In genomic region chr1:241253491-241253890, GRCh38 we compare ENCODE assay signal across 22 cellular contexts.
DNase-seq lines count a peak whose midpoint lies in the region; ATAC-seq and TF ChIP-seq lines count a peak whose summit lies in the region.
"Had no signal": no experiment of that assay in that cellular context is flagged by ENCODE, and none has a peak within 500 bp of the region (broad histone marks: within the 10 kb centered on the region; RNA-seq: fewer than 3 reads in every experiment).

No MANE protein-coding gene starts in this region.

- peaks cover 16% of the 10 kb centered on the region for H3K4me1 ChIP-seq in skeletal muscle satellite cell (ENCODE audit: control insufficient read depth, insufficient read depth, low read length)
- H3K4me1 ChIP-seq: BE2C, left ventricle myocardium inferior, tibial nerve had no signal

- intact Hi-C loops in left colon (cut with DNase I, micrococcal nuclease) = no loop called here

- ATAC-seq in left colon = no peak
- ATAC-seq: activated CD4-positive, CD25-positive, alpha-beta regulatory T cell treated with anti-CD3 and anti-CD28 coated beads, Interleukin-2, amount 50 U/mL, for 24 hours; sciatic nerve had no signal

- no peak for TF ChIP-seq CTCF in foreskin fibroblast (IDR thresholded peaks at IDR 0.05; ENCODE audit: low read depth, low read length)

- H3K9me3 ChIP-seq in skeletal muscle satellite cell (replicated peaks; ENCODE audit: low read length) = no peaks in the 10 kb centered on the region
- H3K9me3 ChIP-seq: BE2C, tibial nerve had no signal

- DNase-seq in HS-5 (ENCODE audit: low read depth) (peak; percentile 28), T1000 (lab: John Stamatoyannopoulos, UW) (peak; percentile 11), foreskin fibroblast (peak; percentile 43 to 69), left colon (no peak), H7 (no peak), NCI-H128 (lab: John Stamatoyannopoulos, UW; ENCODE audit: unreplicated experiment) (no peak)
- DNase-seq: activated CD8-positive, alpha-beta memory T cell treated with anti-CD3 and anti-CD28 coated beads for 24 hours; activated naive CD8-positive, alpha-beta T cell treated with anti-CD3 and anti-CD28 coated beads for 36 hours; BE2C; Calu3; glutamatergic neuron; left ventricle myocardium inferior; NCI-H146; NCI-H226; NK-92 treated with Interleukin-12 subunit alpha and Interleukin-12 subunit beta, amount 100 ng/mL, for 24 hours; RPMI8226; stimulated activated CD4-positive, alpha-beta T cell treated with anti-CD3 and anti-CD28 coated beads, Interleukin-1b, Interleukin-23, amount 100 ng/mL, for 48 hours; stimulated activated naive CD4-positive, alpha-beta T cell treated with Interleukin-2 at 50 U/mL for 16 hours had no signal

- H3K4me3 ChIP-seq in foreskin fibroblast (ENCODE audit: low read depth in 1 of 2, low read length in 2 of 2) (no peak overlapping the region), skeletal muscle satellite cell (ENCODE audit: low read length) (peak overlapping the region; percentile 13), H7 (ENCODE audit: insufficient read depth, low read depth, low read length) (no peak overlapping the region)
- H3K4me3 ChIP-seq: left ventricle myocardium inferior, tibial nerve had no signal

- H3K4me2 ChIP-seq in skeletal muscle satellite cell (ENCODE audit: low read length) = peak overlapping the region; percentile 21

- H3K36me3 ChIP-seq in skeletal muscle satellite cell (ENCODE audit: insufficient read depth, low read length) = no peaks in the 10 kb centered on the region
- no peaks in the 10 kb centered on the region; the same call in 1 of the 2 replicates for H3K36me3 ChIP-seq in H7 (replicated peaks; ENCODE audit: control insufficient read depth, insufficient read depth, low read length)
- H3K36me3 ChIP-seq: BE2C, left ventricle myocardium inferior, tibial nerve had no signal

- no peak overlapping the region for H3K9ac ChIP-seq in skeletal muscle satellite cell (ENCODE audit: low read depth, low read length)

- no peaks in the 10 kb centered on the region for H3K27me3 ChIP-seq in skeletal muscle satellite cell (ENCODE audit: control insufficient read depth, insufficient read depth, low read length)
- no peaks in the 10 kb centered on the region for H3K27me3 ChIP-seq in H7 (ENCODE audit: control insufficient read depth, insufficient read depth, low read length)
- H3K27me3 ChIP-seq: BE2C, tibial nerve had no signal

Comparison
In these comparisons a context has a peak if more than half of its experiments do, and no peak if none do; other contexts are left out.
1. DNase-seq: peak in HS-5 (single experiment), T1000 (single experiment) and foreskin fibroblast (2 of 2); none in left colon (0 of 2), H7 (single experiment) and NCI-H128 (single experiment).